ENCODE assay signal across 24 cellular contexts in genomic region chr13:35824395-35824794, GRCh38.
"Had no signal": no experiment of that assay in that cellular context is flagged by ENCODE, and none has a peak within 500 bp of the region (broad histone marks: within the 10 kb centered on the region; RNA-seq: fewer than 3 reads in every experiment).

No MANE protein-coding gene starts in this region.

- H3K4me2 ChIP-seq: smooth muscle cell had no signal

- DNase-seq: effector CD8-positive, alpha-beta T cell; endodermal cell; foreskin fibroblast; gastrocnemius medialis; kidney; natural killer cell; stimulated activated CD4-positive, alpha-beta T cell treated with anti-CD3 and anti-CD28 coated beads, Interleukin-12 subunit alpha, Interleukin-12 subunit beta, amount 100 ng/mL, for 4 hours; stimulated activated CD4-positive, alpha-beta T cell treated with anti-CD3 and anti-CD28 coated beads, Interleukin-1b, Interleukin-23, amount 100 ng/mL, for 48 hours; stimulated activated CD4-positive, alpha-beta T cell treated with anti-CD3 and anti-CD28 coated beads, Interleukin-4, amount 100 ng/mL, for 1 hour; stimulated activated CD8-positive, alpha-beta memory T cell treated with anti-CD3 and anti-CD28 coated beads, Interleukin-4, amount 100 ng/mL, for 48 hours; stimulated activated naive CD4-positive, alpha-beta T cell; stimulated activated naive CD8-positive, alpha-beta T cell treated with anti-CD3 and anti-CD28 coated beads, Interleukin-15, amount 100 ng/mL, for 72 hours; testis; tibial artery had no signal

- H2AFZ ChIP-seq: parathyroid adenoma had no signal

- H3K79me2 ChIP-seq: parathyroid adenoma had no signal

- H3K4me1 ChIP-seq: gastrocnemius medialis, parathyroid adenoma, prostate gland, right atrium auricular region, testis had no signal

- ATAC-seq: esophagus mucosa; gastrocnemius medialis; left lobe of liver; sciatic nerve; stimulated activated naive CD8-positive, alpha-beta T cell treated with anti-CD3 and anti-CD28 coated beads, Interleukin-15, amount 100 ng/mL, for 72 hours had no signal

- H3K27ac ChIP-seq: epithelial cell of prostate, gastrocnemius medialis, neutrophil, parathyroid adenoma, prostate gland, right atrium auricular region, testis, tibial artery had no signal

- H3K27me3 ChIP-seq: gastrocnemius medialis, neutrophil, right atrium auricular region, testis, tibial artery had no signal

- H3K4me3 ChIP-seq: gastrocnemius medialis, lung, prostate gland, right atrium auricular region, smooth muscle cell, tibial artery had no signal

- H3K36me3 ChIP-seq: gastrocnemius medialis, neutrophil, prostate gland, right atrium auricular region, tibial artery had no signal

- H3K9me3 ChIP-seq: gastrocnemius medialis, neutrophil, prostate gland, right atrium auricular region, testis, tibial artery had no signal
